In genomic region chr13:40983269-40983668, GRCh38 we compare ENCODE assay signal across 8 cellular contexts. TPM values are rescaled to one million over a fixed set of nuclear protein-coding genes. Genes with fewer than 3 reads are reported as not detected.
DNase-seq lines count a peak whose midpoint lies in the region; ATAC-seq and TF ChIP-seq lines count a peak whose summit lies in the region.

No MANE protein-coding gene starts in this region.

- peak overlapping the region; percentile 84 to 99 (median 92) for H3K4me3 Mint-ChIP-seq in naive thymus-derived CD8-positive, alpha-beta T cell

- peak overlapping the region; percentile 94 to 99 (median 96) for H3K27ac Mint-ChIP-seq in naive thymus-derived CD8-positive, alpha-beta T cell

- POLR2A ChIA-PET in A673 (lab: Charles Lee; ENCODE audit: low non-redundant PET), result no interaction called here
- POLR2A ChIA-PET in naive thymus-derived CD8-positive, alpha-beta T cell (lab: Charles Lee), result no interaction called here

- no peaks in the 10 kb centered on the region for H3K9me2 ChIP-seq in OCI-LY1 (ENCODE audit: low read depth, low read length)

- H3K4me3 ChIP-seq in A673 (ENCODE audit: low read depth, low read length, poor library complexity, severe bottlenecking), result peak overlapping the region; percentile 50
- H3K4me3 ChIP-seq in OCI-LY1 (ENCODE audit: low read depth, low read length, poor library complexity, severe bottlenecking), result peak overlapping the region; percentile 73
- peak overlapping the region in 36 of 59 donors; percentile 0 to 55 (median 32) for H3K4me3 ChIP-seq in dorsolateral prefrontal cortex

- H3K4me1 Mint-ChIP-seq in naive thymus-derived CD8-positive, alpha-beta T cell, result peaks cover 28 to 80% (median 59%) of the 10 kb centered on the region in 4 donors

- 0 out of 2 replicates have a peak, but pooled peaks cover 11% of the 10 kb centered on the region for H3F3A ChIP-seq in OCI-LY1 (ENCODE audit: insufficient read depth, low read length)

- BruUV-seq in A673 (replicated peaks; lab: Mats Ljungman, UMichigan), result TSS peak; percentile 73

- TF ChIP-seq CTCF in A673 (conservative IDR thresholded peaks at IDR 0.05; ENCODE audit: low read depth, low read length) (no peak), OCI-LY1 (IDR thresholded peaks at IDR 0.05; ENCODE audit: low read length) (no peak), dorsolateral prefrontal cortex (IDR thresholded peaks at IDR 0.05 in 54 of 56, conservative IDR thresholded peaks at IDR 0.05 in 2 of 56; ENCODE audit: low read depth in 1 of 56, partially characterized antibody in 56 of 56) (no peak)

- no peak overlapping the region for H2AFZ ChIP-seq in OCI-LY1 (ENCODE audit: low read length)

- no peaks in the 10 kb centered on the region for H3K9me3 Mint-ChIP-seq in naive thymus-derived CD8-positive, alpha-beta T cell

- CTCF ChIA-PET in A673 (lab: Charles Lee), result no interaction called here

- H3K36me3 ChIP-seq in A673 (ENCODE audit: insufficient read depth, low read length, poor library complexity, severe bottlenecking) (no peaks in the 10 kb centered on the region), OCI-LY1 (ENCODE audit: insufficient read depth, low read length) (peaks cover 42% of the 10 kb centered on the region)

- peak overlapping the region; percentile 78 for H3K4me2 ChIP-seq in OCI-LY1 (ENCODE audit: low read length)

- H3K4me1 ChIP-seq in A673 (ENCODE audit: insufficient read depth, low read length, poor library complexity, severe bottlenecking) (peaks cover 42% of the 10 kb centered on the region), OCI-LY1 (ENCODE audit: insufficient read depth, low read length, severe bottlenecking) (peaks cover 99% of the 10 kb centered on the region)

- H3K79me2 ChIP-seq in OCI-LY1 (ENCODE audit: insufficient read depth, low read length), result peaks cover 99% of the 10 kb centered on the region

- peak; percentile 33 for DNase-seq in A673 (ENCODE audit: low spot score)
- DNase-seq in dorsolateral prefrontal cortex, result no peak
- DNase-seq in naive thymus-derived CD8-positive, alpha-beta T cell, result no peak
- no peak for DNase-seq in NOMO-1 treated with DMSO at 0.1 percent for 48 hours (lab: John Stamatoyannopoulos, UW; ENCODE audit: unreplicated experiment)
- no peak for DNase-seq in NCI-H226
- no peak for DNase-seq in NOMO-1 (lab: John Stamatoyannopoulos, UW; ENCODE audit: unreplicated experiment in 2 of 2)

- H3K9ac ChIP-seq in OCI-LY1 (ENCODE audit: low read length), result peak overlapping the region; percentile 75

- no peak for ATAC-seq in naive thymus-derived CD8-positive, alpha-beta T cell
- ATAC-seq in GM18873 (IDR thresholded peaks at IDR 0.05; ENCODE audit: low FRiP score, unreplicated experiment), result no peak

- no peaks in the 10 kb centered on the region for H3K27me3 ChIP-seq in A673 (replicated peaks; ENCODE audit: insufficient read depth, low read depth, low read length, poor library complexity)
- no peaks in the 10 kb centered on the region for H3K27me3 ChIP-seq in OCI-LY1 (ENCODE audit: insufficient read depth, low read length)
- H3K27me3 ChIP-seq in dorsolateral prefrontal cortex, result no peaks in the 10 kb centered on the region

- H3K9me3 ChIP-seq in A673 (ENCODE audit: low read depth, low read length, poor library complexity, severe bottlenecking) (no peaks in the 10 kb centered on the region), OCI-LY1 (ENCODE audit: low read length) (no peaks in the 10 kb centered on the region)

- intact Hi-C loops in A673 (cut with micrococcal nuclease; ENCODE audit: unreplicated experiment) (loop anchor here (2.0 kb wide), 1 partner anchor 78 kb away; the partner anchor contains the start of gene WBP4), dorsolateral prefrontal cortex (cut with DNase I) (loop anchor here (5.0 to 10.0 kb wide), 2 partner anchors 79 to 208 kb away; partner anchors contain the start of genes MRPS31 (in 1 of the 2) and WBP4 (in 1 of the 2))

- peaks cover 2 to 19% (median 10%) of the 10 kb centered on the region in 3 donors for H3K36me3 Mint-ChIP-seq in naive thymus-derived CD8-positive, alpha-beta T cell

- no peaks in the 10 kb centered on the region for H3K27me3 Mint-ChIP-seq in naive thymus-derived CD8-positive, alpha-beta T cell

- H4K20me1 ChIP-seq in OCI-LY1 (ENCODE audit: insufficient read depth, low read length), result no peaks in the 10 kb centered on the region

- H3K27ac ChIP-seq in A673 (ENCODE audit: low read depth, low read length, poor library complexity, severe bottlenecking), result peak overlapping the region; percentile 93
- H3K27ac ChIP-seq in OCI-LY1 (ENCODE audit: low read depth, low read length, poor library complexity, severe bottlenecking), result peak overlapping the region; percentile 90
- H3K27ac ChIP-seq in dorsolateral prefrontal cortex, result peak overlapping the region in 58 of 59 donors; percentile 9 to 92 (median 81)

RNA-seq across cellular contexts. Expression of gene ELF1, which starts 35.8 kb away (rescaled TPM):
- total RNA-seq in A673 (2021) (29.1 and 31.5 TPM in 2 replicates), dorsolateral prefrontal cortex (10 to 100 TPM in 119 of 120 experiments, 1 to 10 TPM in 1; 9.7 to 41.8 (median 20.2) TPM)
- total RNA-seq in naive thymus-derived CD8-positive, alpha-beta T cell, result 100 to 1,000 TPM; 184 to 200 TPM
- 100 to 1,000 TPM; 127 to 155 (median 130) TPM for polyA plus RNA-seq in naive thymus-derived CD8-positive, alpha-beta T cell
